ENCODE assay signal across 8 cellular contexts in genomic region chr7:108459922-108460551, GRCh38. TPM values are rescaled to one million over a fixed set of nuclear protein-coding genes. Genes with fewer than 3 reads are reported as not detected.
DNase-seq lines count a peak whose midpoint lies in the region; ATAC-seq and TF ChIP-seq lines count a peak whose summit lies in the region.

No MANE protein-coding gene starts in this region.

- ATAC-seq in stimulated activated naive B cell treated with anti-CD40 and anti-IgM and Interleukin-4, amounts not matched to agents 10 μg/mL and 1 μg/mL and 100 μg/mL, for 72 hours (replicated peaks) = peak; percentile 66 to 69
- no peak for ATAC-seq in GM21825 (IDR thresholded peaks at IDR 0.05; ENCODE audit: unreplicated experiment)

- H3K4me3 Mint-ChIP-seq in stimulated activated naive B cell treated with anti-CD40 and anti-IgM and Interleukin-4, amounts not matched to agents 10 μg/mL and 1 μg/mL and 100 μg/mL, for 72 hours = no peak overlapping the region

- peaks cover 8 to 20% (median 10%) of the 10 kb centered on the region in 3 donors for H3K4me1 ChIP-seq in esophagus squamous epithelium

- TF ChIP-seq CTCF in 22Rv1 (IDR thresholded peaks at IDR 0.05) (peak; percentile 84), GM12864 (IDR thresholded peaks at IDR 0.05; ENCODE audit: low read depth, low read length, missing control alignments) (peak; percentile 57), esophagus squamous epithelium (IDR thresholded peaks at IDR 0.05) (peak in 4 of 6 experiments; percentile 24 to 51 (median 30))

- peaks cover 0 to 4% of the 10 kb centered on the region in 2 donors for H3K36me3 Mint-ChIP-seq in stimulated activated naive B cell treated with anti-CD40 and anti-IgM and Interleukin-4, amounts not matched to agents 10 μg/mL and 1 μg/mL and 100 μg/mL, for 72 hours

- intact Hi-C loops in esophagus squamous epithelium (cut with DNase I) = loop anchor here (10.0 kb wide), 1 partner anchor 275 kb away; no protein-coding TSS in a partner anchor

- H3K9me3 ChIP-seq in esophagus squamous epithelium = no peaks in the 10 kb centered on the region

- H3K27me3 Mint-ChIP-seq in stimulated activated naive B cell treated with anti-CD40 and anti-IgM and Interleukin-4, amounts not matched to agents 10 μg/mL and 1 μg/mL and 100 μg/mL, for 72 hours = peaks cover 60 to 62% of the 10 kb centered on the region in 2 donors

- no peak for TF ChIP-seq POLR2A in esophagus squamous epithelium (IDR thresholded peaks at IDR 0.05)

- H3K27ac ChIP-seq in 22Rv1 (no peak overlapping the region), esophagus squamous epithelium (no peak overlapping the region)

- WGBS in esophagus squamous epithelium, 2 donors = 51 to 52% methylated on average over 3 of the region's 3 CpGs

- no peak overlapping the region for H3K27ac Mint-ChIP-seq in stimulated activated naive B cell treated with anti-CD40 and anti-IgM and Interleukin-4, amounts not matched to agents 10 μg/mL and 1 μg/mL and 100 μg/mL, for 72 hours

- H3K27me3 ChIP-seq in esophagus squamous epithelium = peaks cover 0 to 50% (median 8%) of the 10 kb centered on the region in 4 donors

- H3K4me1 Mint-ChIP-seq in stimulated activated naive B cell treated with anti-CD40 and anti-IgM and Interleukin-4, amounts not matched to agents 10 μg/mL and 1 μg/mL and 100 μg/mL, for 72 hours = peaks cover 6 to 18% of the 10 kb centered on the region in 2 donors

- no peaks in the 10 kb centered on the region for H3K9me3 Mint-ChIP-seq in stimulated activated naive B cell treated with anti-CD40 and anti-IgM and Interleukin-4, amounts not matched to agents 10 μg/mL and 1 μg/mL and 100 μg/mL, for 72 hours

- H3K36me3 ChIP-seq in esophagus squamous epithelium = no peaks in the 10 kb centered on the region

- H3K4me3 ChIP-seq in GM12864 (ENCODE audit: low read depth, low read length) (no peak overlapping the region), esophagus squamous epithelium (no peak overlapping the region)
- no peak overlapping the region for H3K4me3 ChIP-seq in Jurkat, Clone E6-1 (ENCODE audit: low read length)

- DNase-seq in GM12864 (ENCODE audit: low read depth) = no peak
- DNase-seq in Jurkat, Clone E6-1 (ENCODE audit: low read depth, low spot score) = peak; percentile 11
- peak; percentile 66 for DNase-seq in RKO (ENCODE audit: low spot score)
- no peak for DNase-seq in esophagus squamous epithelium (lab: John Stamatoyannopoulos, UW)
- no peak for DNase-seq in stimulated activated naive B cell treated with anti-CD40 and anti-IgM and Interleukin-4, amounts not matched to agents 10 μg/mL and 1 μg/mL and 100 μg/mL, for 72 hours
- DNase-seq in activated CD4-positive, alpha-beta T cell treated with anti-CD3 and anti-CD28 coated beads, Interleukin-2, amount 50 U/mL, for 1 hour = no peak

RNA-seq across cellular contexts. Expression of gene NRCAM, which starts 3.8 kb away (rescaled TPM):
- polyA plus RNA-seq in Jurkat, Clone E6-1 (2012; ENCODE audit: insufficient read depth, insufficient read length) = not detected
- total RNA-seq in esophagus squamous epithelium = 1 to 10 TPM in 3 of 4 donors, not detected in 1; 1.5 to 9.8 (median 6.3) TPM

Comparison
In these comparisons a context has a peak if more than half of its experiments do, and no peak if none do; other contexts are left out.
1. CTCF ChIP-seq: peak in every context shown above with its lines; median percentile 84 in 22Rv1; 57 in GM12864; 30 in esophagus squamous epithelium.
2. DNase-seq: peak in Jurkat, Clone E6-1 (single experiment) and RKO (single experiment); none in GM12864 (single experiment), esophagus squamous epithelium (single experiment), stimulated activated naive B cell treated with anti-CD40 and anti-IgM and Interleukin-4, amounts not matched to agents 10 μg/mL and 1 μg/mL and 100 μg/mL, for 72 hours (single experiment) and activated CD4-positive, alpha-beta T cell treated with anti-CD3 and anti-CD28 coated beads, Interleukin-2, amount 50 U/mL, for 1 hour (single experiment).